Comparison of ENCODE assay signal across 9 cellular contexts in genomic region chr10:13706604-13707003, GRCh38.
A peak's percentile ranks its signal among the peaks of the same experiment; 100 is the strongest.
DNase-seq lines count a peak whose midpoint lies in the region; ATAC-seq and TF ChIP-seq lines count a peak whose summit lies in the region.
"Had no signal": no experiment of that assay in that cellular context is flagged by ENCODE, and none has a peak within 500 bp of the region (broad histone marks: within the 10 kb centered on the region; RNA-seq: fewer than 3 reads in every experiment).

No MANE protein-coding gene starts in this region.

- H3K9me3 ChIP-seq in AG04450 (ENCODE audit: control insufficient read depth, insufficient read depth, low read length) (no peaks in the 10 kb centered on the region), muscle layer of duodenum (ENCODE audit: control insufficient read depth in 1 of 2, low read length in 2 of 2) (no peaks in the 10 kb centered on the region)

- H3K27me3 ChIP-seq in AG04450 (ENCODE audit: control insufficient read depth, insufficient read depth, low read length) (no peaks in the 10 kb centered on the region), muscle layer of duodenum (ENCODE audit: low read depth, low read length) (no peaks in the 10 kb centered on the region)

- CTCF ChIA-PET in AG04450 (lab: Charles Lee) = interaction anchor here (1.4 to 2.2 kb wide), 2 partner anchors 47 to 93 kb away, joined by 3 to 8 read pairs; no protein-coding TSS in a partner anchor

- TF ChIP-seq CTCF in AG04450 (IDR thresholded peaks at IDR 0.05; ENCODE audit: low read depth, low read length) = no peak
- no peak for TF ChIP-seq CTCF in LNCaP clone FGC (IDR thresholded peaks at IDR 0.05; ENCODE audit: control insufficient read depth, extremely low read depth, insufficient read depth)
- no peak for TF ChIP-seq CTCF in epithelial cell of esophagus (IDR thresholded peaks at IDR 0.05; ENCODE audit: insufficient read depth, low read depth, low read length, missing control alignments)

- H3K4me3 ChIP-seq in AG04450 (ENCODE audit: low read depth, low read length) = peak overlapping the region; percentile 79
- peak overlapping the region; percentile 44 for H3K4me3 ChIP-seq in LNCaP clone FGC (ENCODE audit: low read depth, low read length)
- H3K4me3 ChIP-seq in epithelial cell of esophagus (ENCODE audit: low read length) = peak overlapping the region; percentile 84
- H3K4me3 ChIP-seq in muscle layer of duodenum (ENCODE audit: low read depth in 1 of 2, low read length in 2 of 2) = peak overlapping the region; percentile 78 to 92

- ATAC-seq in GM19328 (IDR thresholded peaks at IDR 0.05; ENCODE audit: unreplicated experiment) = no peak
- ATAC-seq in HG03139 (IDR thresholded peaks at IDR 0.05; ENCODE audit: unreplicated experiment) = no peak

- peak overlapping the region; percentile 75 for H3K27ac ChIP-seq in AG04450 (ENCODE audit: low read depth, low read length)
- H3K27ac ChIP-seq in muscle layer of duodenum (ENCODE audit: low read length) = peak overlapping the region; percentile 75

- H3K36me3 ChIP-seq in muscle layer of duodenum (ENCODE audit: control insufficient read depth in 1 of 2, insufficient read depth in 2 of 2, low read length in 2 of 2) = peaks cover 0 to under 1% of the 10 kb centered on the region in 2 donors

- POLR2A ChIA-PET in AG04450 (lab: Yijun Ruan, JAX) = interaction anchor here (0.6 to 2.3 kb wide), 2 partner anchors 11 to 373 kb away, joined by 3 to 22 read pairs; no protein-coding TSS in a partner anchor

- H3K4me1 ChIP-seq in muscle layer of duodenum (ENCODE audit: control insufficient read depth in 1 of 2, insufficient read depth in 2 of 2, low read length in 2 of 2) = peaks cover 0 to 32% of the 10 kb centered on the region in 2 donors

- DNase-seq in AG04450 (ENCODE audit: low read depth, low spot score) (no peak), LNCaP clone FGC (ENCODE audit: low read depth) (no peak), epithelial cell of esophagus (ENCODE audit: low read depth) (peak; percentile 43), NCI-H2029 treated with DMSO at 0.1 percent for 48 hours (lab: John Stamatoyannopoulos, UW) (no peak), NCI-H1105 treated with DMSO at 0.1 percent for 48 hours (lab: John Stamatoyannopoulos, UW) (no peak)
- DNase-seq: cerebellar nuclear complex had no signal
